In the genomic region with DNA sequence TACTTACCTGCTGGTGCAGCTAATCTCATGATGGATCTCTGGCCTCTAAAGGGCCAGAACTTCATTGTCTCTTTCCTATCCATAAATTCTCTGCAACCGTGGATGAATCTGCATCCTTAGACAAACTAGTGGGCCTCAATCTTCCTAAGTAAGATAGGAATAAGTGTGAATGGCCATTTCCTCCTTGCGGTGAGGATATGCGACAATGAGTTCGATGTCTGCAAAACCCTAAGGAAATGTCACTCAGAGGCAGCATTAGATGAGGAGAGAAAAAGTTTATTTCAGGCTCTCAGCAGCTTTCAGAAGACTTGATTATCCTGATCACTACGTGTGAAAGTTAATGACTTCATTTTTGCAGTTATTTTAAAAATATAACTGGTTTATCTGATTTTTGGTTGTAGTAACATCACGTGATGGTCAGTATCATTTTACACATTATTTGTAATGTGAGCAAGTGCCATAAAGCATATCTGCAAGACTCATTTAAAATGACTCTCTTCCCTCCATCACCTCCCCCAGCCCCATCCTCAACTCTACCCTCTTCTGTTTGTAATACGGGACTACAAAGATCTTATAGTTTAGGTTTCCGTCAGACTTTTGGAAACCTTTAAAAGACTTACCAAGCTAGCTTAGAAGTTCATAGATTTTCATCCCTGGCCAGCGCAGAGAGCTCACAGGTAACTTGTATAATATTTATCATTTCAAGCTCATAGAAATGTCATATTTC, we compare ENCODE assay signal across 19 cellular contexts. TPM values are rescaled to one million over a fixed set of nuclear protein-coding genes. Genes with fewer than 3 reads are reported as not detected.
DNase-seq lines count a peak whose midpoint lies in the region; ATAC-seq and TF ChIP-seq lines count a peak whose summit lies in the region.
"Had no signal": no experiment of that assay in that cellular context is flagged by ENCODE, and none has a peak within 500 bp of the region (broad histone marks: within the 10 kb centered on the region; RNA-seq: fewer than 3 reads in every experiment).

No MANE protein-coding gene starts in this region.

- H4K20me1 ChIP-seq in GM23338 (replicated peaks; ENCODE audit: insufficient read depth): no peaks in the 10 kb centered on the region

- no peaks in the 10 kb centered on the region for H3F3A ChIP-seq in GM23338 (replicated peaks; ENCODE audit: low read depth)

- DNase-seq in CD4-positive, alpha-beta T cell: no peak
- DNase-seq in GM23338 (ENCODE audit: low spot score) (no peak), glomerular visceral epithelial cell (ENCODE audit: extremely low spot score) (no peak), NCI-H774 (lab: John Stamatoyannopoulos, UW) (no peak), inferior parietal cortex (ENCODE audit: extremely low spot score) (no peak)
- DNase-seq in activated CD4-positive, alpha-beta memory T cell treated with anti-CD3 and anti-CD28 coated beads, Interleukin-2, amount 10 ng/mL, durations not matched to agents 7 days and 5 days: no peak
- DNase-seq in effector memory CD8-positive, alpha-beta T cell: no peak
- DNase-seq: Caco-2, left ventricle myocardium inferior, NCI-H187, NCI-H2227 treated with DMSO at 0.1 percent for 48 hours, NCI-H82, PC-3, psoas muscle, SHP77 treated with DMSO at 0.1 percent for 48 hours, upper lobe of left lung had no signal

- H3K27ac Mint-ChIP-seq in CD4-positive, alpha-beta T cell: no peak overlapping the region
- H3K27ac Mint-ChIP-seq in GM23338: no peak overlapping the region
- peak overlapping the region; percentile 85 for H3K27ac Mint-ChIP-seq in activated CD4-positive, alpha-beta memory T cell treated with anti-CD3 and anti-CD28 coated beads, Interleukin-2, amount 10 ng/mL, durations not matched to agents 7 days and 5 days
- H3K27ac Mint-ChIP-seq in effector memory CD8-positive, alpha-beta T cell: peak overlapping the region; percentile 93 to 96
- H3K27ac Mint-ChIP-seq: brain had no signal

- no peaks in the 10 kb centered on the region for H3K27me3 Mint-ChIP-seq in CD4-positive, alpha-beta T cell
- H3K27me3 Mint-ChIP-seq in GM23338 (ENCODE audit: insufficient read depth, low read depth, poor library complexity): peaks cover 4% of the 10 kb centered on the region
- H3K27me3 Mint-ChIP-seq in activated CD4-positive, alpha-beta memory T cell treated with anti-CD3 and anti-CD28 coated beads, Interleukin-2, amount 10 ng/mL, durations not matched to agents 7 days and 5 days: no peaks in the 10 kb centered on the region
- no peaks in the 10 kb centered on the region for H3K27me3 Mint-ChIP-seq in effector memory CD8-positive, alpha-beta T cell

- H3K27ac ChIP-seq in CD4-positive, alpha-beta T cell (ENCODE audit: low read depth, low read length): peak overlapping the region; percentile 29
- H3K27ac ChIP-seq in GM23338 (ENCODE audit: low read depth): no peak overlapping the region
- H3K27ac ChIP-seq: left ventricle myocardium inferior, psoas muscle, upper lobe of left lung had no signal

- peak overlapping the region; percentile 68; the same call in 1 of the 2 replicates for H2AFZ ChIP-seq in GM23338

- H3K9me3 Mint-ChIP-seq in CD4-positive, alpha-beta T cell: no peaks in the 10 kb centered on the region
- no peaks in the 10 kb centered on the region for H3K9me3 Mint-ChIP-seq in GM23338
- H3K9me3 Mint-ChIP-seq in activated CD4-positive, alpha-beta memory T cell treated with anti-CD3 and anti-CD28 coated beads, Interleukin-2, amount 10 ng/mL, durations not matched to agents 7 days and 5 days: no peaks in the 10 kb centered on the region
- H3K9me3 Mint-ChIP-seq in effector memory CD8-positive, alpha-beta T cell: peaks cover 0 to 7% of the 10 kb centered on the region in 2 donors
- H3K9me3 Mint-ChIP-seq: brain had no signal

- H3K4me1 Mint-ChIP-seq in CD4-positive, alpha-beta T cell (ENCODE audit: low read depth): peaks cover 96% of the 10 kb centered on the region
- peaks cover 17% of the 10 kb centered on the region for H3K4me1 Mint-ChIP-seq in GM23338
- H3K4me1 Mint-ChIP-seq in activated CD4-positive, alpha-beta memory T cell treated with anti-CD3 and anti-CD28 coated beads, Interleukin-2, amount 10 ng/mL, durations not matched to agents 7 days and 5 days: peaks cover 81% of the 10 kb centered on the region
- peaks cover 80 to 94% of the 10 kb centered on the region in 2 donors for H3K4me1 Mint-ChIP-seq in effector memory CD8-positive, alpha-beta T cell (ENCODE audit: low read depth in 2 of 2)

- H3K79me2 ChIP-seq in GM23338 (replicated peaks; ENCODE audit: insufficient read depth): no peaks in the 10 kb centered on the region

- TF ChIP-seq CTCF in CD4-positive, alpha-beta T cell (IDR thresholded peaks at IDR 0.05): no peak
- TF ChIP-seq CTCF in GM23338 (conservative IDR thresholded peaks at IDR 0.05; ENCODE audit: low read depth in 2 of 2): no peak

- H3K4me2 ChIP-seq in GM23338: no peak overlapping the region

- intact Hi-C loops in CD4-positive, alpha-beta T cell (cut with DNase I, micrococcal nuclease): loop anchor here in 1 of 2 experiments (1.0 kb wide), 1 partner anchor 10 kb away; a partner anchor contains a TSS

- peaks cover 16% of the 10 kb centered on the region for H3K4me1 ChIP-seq in GM23338 (ENCODE audit: insufficient read depth)
- H3K4me1 ChIP-seq: Caco-2, left ventricle myocardium inferior, psoas muscle had no signal

- peak; percentile 14 for ATAC-seq in CD4-positive, alpha-beta T cell (ENCODE audit: poor library complexity)
- no peak for ATAC-seq in GM23338
- ATAC-seq in effector memory CD8-positive, alpha-beta T cell (replicated peaks): no peak
- ATAC-seq: PC-3, psoas muscle had no signal

- CTCF ChIA-PET in CD4-positive, alpha-beta T cell (lab: Charles Lee): interaction anchor here (0.6 to 0.9 kb wide), 3 partner anchors 10 to 400 kb away, joined by 3 read pairs; no protein-coding TSS in a partner anchor
- CTCF ChIA-PET in activated CD4-positive, alpha-beta memory T cell treated with anti-CD3 and anti-CD28 coated beads, Interleukin-2, amount 10 ng/mL, durations not matched to agents 7 days and 5 days (lab: Charles Lee): interaction anchor here (0.7 to 1.6 kb wide), 4 partner anchors 10 to 17 kb away, joined by 3 to 7 read pairs (median 4); no protein-coding TSS in a partner anchor

- no peaks in the 10 kb centered on the region for H3K9me2 ChIP-seq in GM23338 (ENCODE audit: insufficient read depth)

- no peak overlapping the region for H3K4me3 ChIP-seq in GM23338
- H3K4me3 ChIP-seq: left ventricle myocardium inferior, psoas muscle, upper lobe of left lung had no signal

- no peaks in the 10 kb centered on the region for H3K36me3 ChIP-seq in GM23338 (ENCODE audit: insufficient read depth)
- H3K36me3 ChIP-seq: left ventricle myocardium inferior, upper lobe of left lung had no signal

- POLR2A ChIA-PET in CD4-positive, alpha-beta T cell (lab: Charles Lee): interaction anchor here (0.6 to 17.2 kb wide), 4 partner anchors 17 to 420 kb away, joined by 3 to 393 read pairs (median 7); a partner anchor contains a TSS
- POLR2A ChIA-PET in activated CD4-positive, alpha-beta memory T cell treated with anti-CD3 and anti-CD28 coated beads, Interleukin-2, amount 10 ng/mL, durations not matched to agents 7 days and 5 days (lab: Charles Lee): interaction anchor here (0.7 to 17.3 kb wide), 9 partner anchors 5 to 144 kb away, joined by 3 to 447 read pairs (median 5); a partner anchor contains a TSS

- H3K9me3 ChIP-seq in CD4-positive, alpha-beta T cell (ENCODE audit: control insufficient read depth, low read length): no peaks in the 10 kb centered on the region
- H3K9me3 ChIP-seq: Caco-2, left ventricle myocardium inferior, psoas muscle, upper lobe of left lung had no signal

- no peaks in the 10 kb centered on the region for H3K27me3 ChIP-seq in CD4-positive, alpha-beta T cell (ENCODE audit: control insufficient read depth, insufficient read depth, low read length)
- no peaks in the 10 kb centered on the region for H3K27me3 ChIP-seq in GM23338 (ENCODE audit: insufficient read depth)

- peak overlapping the region; percentile 97 for H3K4me3 Mint-ChIP-seq in CD4-positive, alpha-beta T cell
- H3K4me3 Mint-ChIP-seq in GM23338: no peak overlapping the region
- peak overlapping the region; percentile 74 for H3K4me3 Mint-ChIP-seq in activated CD4-positive, alpha-beta memory T cell treated with anti-CD3 and anti-CD28 coated beads, Interleukin-2, amount 10 ng/mL, durations not matched to agents 7 days and 5 days
- H3K4me3 Mint-ChIP-seq in effector memory CD8-positive, alpha-beta T cell: peak overlapping the region in 1 of 2 donors; percentile 89
- H3K4me3 Mint-ChIP-seq: brain had no signal

- H3K36me3 Mint-ChIP-seq in CD4-positive, alpha-beta T cell (ENCODE audit: low read depth): peaks cover 68% of the 10 kb centered on the region
- no peaks in the 10 kb centered on the region for H3K36me3 Mint-ChIP-seq in GM23338 (ENCODE audit: low read depth)
- peaks cover 60% of the 10 kb centered on the region for H3K36me3 Mint-ChIP-seq in activated CD4-positive, alpha-beta memory T cell treated with anti-CD3 and anti-CD28 coated beads, Interleukin-2, amount 10 ng/mL, durations not matched to agents 7 days and 5 days (ENCODE audit: low read depth)
- H3K36me3 Mint-ChIP-seq in effector memory CD8-positive, alpha-beta T cell (ENCODE audit: insufficient read depth): peaks cover 47% of the 10 kb centered on the region
- H3K36me3 Mint-ChIP-seq: brain had no signal

TF ChIP-seq in GM23338, 12 proteins besides CTCF, POLR2A, EP300 and RAD21 (continues in another document):
- TF ChIP-seq CREB1 (CRISPR knock-in tag; IDR thresholded peaks at IDR 0.05; ENCODE audit: low read depth): no peak
- no peak for TF ChIP-seq JUNB (IDR thresholded peaks at IDR 0.05; ENCODE audit: unreplicated experiment)
- TF ChIP-seq STAT1 (IDR thresholded peaks at IDR 0.05; ENCODE audit: unreplicated experiment): no peak
- TF ChIP-seq ZNF331 (CRISPR knock-in tag; IDR thresholded peaks at IDR 0.05; ENCODE audit: low read depth): no peak
- no peak for TF ChIP-seq ZNF114 (CRISPR knock-in tag; IDR thresholded peaks at IDR 0.05)

RNA-seq across cellular contexts. Expression of a gene that starts 10.2 kb away (rescaled TPM):
- 10 to 100 TPM; 65.3 to 75.6 TPM for total RNA-seq in CD4-positive, alpha-beta T cell
- 0.42 TPM in 1 of 2 replicates, not detected in the other for total RNA-seq in GM23338 (2014; rRNA removed; shearing (Covaris generic))
- polyA plus RNA-seq in GM23338 (2016; fragmentation: Nextera tagmentation; extraction: Ambion mirVana): not detected in 2 replicates
- total RNA-seq in activated CD4-positive, alpha-beta memory T cell treated with anti-CD3 and anti-CD28 coated beads, Interleukin-2, amount 10 ng/mL, durations not matched to agents 7 days and 5 days: 100 to 1,000 TPM; 108 to 111 TPM
- total RNA-seq: Caco-2, H4, PC-3 had no signal

RNA-seq across cellular contexts. Expression of a gene that starts 17.5 kb away (rescaled TPM):
- total RNA-seq in CD4-positive, alpha-beta T cell: under 1 TPM in 1 of 2 experiments, not detected in 1; 0.47 TPM
- not detected in 2 replicates for total RNA-seq in GM23338 (2014; rRNA removed; shearing (Covaris generic))
- polyA plus RNA-seq in GM23338 (2016; fragmentation: Nextera tagmentation; extraction: Ambion mirVana): not detected in 2 replicates
- total RNA-seq in activated CD4-positive, alpha-beta memory T cell treated with anti-CD3 and anti-CD28 coated beads, Interleukin-2, amount 10 ng/mL, durations not matched to agents 7 days and 5 days: under 1 TPM in 1 of 2 experiments, not detected in 1; 0.13 TPM
- total RNA-seq: Caco-2, Daoy, H4, left ventricle myocardium inferior, PC-3, psoas muscle had no signal
- polyA plus RNA-seq: psoas muscle had no signal

RNA-seq across cellular contexts. Expression of a gene that starts 49.2 kb away (rescaled TPM):
- total RNA-seq in CD4-positive, alpha-beta T cell: 1 to 10 TPM; 5.7 to 6.5 TPM
- not detected in 2 replicates for total RNA-seq in GM23338 (2014; rRNA removed; shearing (Covaris generic))
- not detected in 2 replicates for polyA plus RNA-seq in GM23338 (2016; fragmentation: Nextera tagmentation; extraction: Ambion mirVana)
- 1 to 10 TPM; 3.7 to 4.3 TPM for total RNA-seq in activated CD4-positive, alpha-beta memory T cell treated with anti-CD3 and anti-CD28 coated beads, Interleukin-2, amount 10 ng/mL, durations not matched to agents 7 days and 5 days
- total RNA-seq: Caco-2, Daoy, H4, left ventricle myocardium inferior, PC-3, psoas muscle had no signal
- polyA plus RNA-seq: psoas muscle had no signal

Comparison
In these comparisons a context has a peak if more than half of its experiments do, and no peak if none do; other contexts are left out.
1. H3K27ac Mint-ChIP-seq: peak in activated CD4-positive, alpha-beta memory T cell treated with anti-CD3 and anti-CD28 coated beads, Interleukin-2, amount 10 ng/mL, durations not matched to agents 7 days and 5 days (single experiment) and effector memory CD8-positive, alpha-beta T cell (2 of 2); none in CD4-positive, alpha-beta T cell (single experiment) and GM23338 (single experiment).
2. RNA of a gene that starts 10.2 kb away (total RNA-seq): 108 to 111 TPM in activated CD4-positive, alpha-beta memory T cell treated with anti-CD3 and anti-CD28 coated beads, Interleukin-2, amount 10 ng/mL, durations not matched to agents 7 days and 5 days and 65.3 to 75.6 TPM in CD4-positive, alpha-beta T cell; 0.42 TPM in GM23338; every median in the first group is over 10 times any median in the second.